9 cellular contexts compared by ENCODE assay signal in genomic region chr17:47969975-47970724, GRCh38. TPM values are rescaled to one million over a fixed set of nuclear protein-coding genes. Genes with fewer than 3 reads are reported as not detected.
DNase-seq lines count a peak whose midpoint lies in the region; ATAC-seq and TF ChIP-seq lines count a peak whose summit lies in the region.
"Had no signal": no experiment of that assay in that cellular context is flagged by ENCODE, and none has a peak within 500 bp of the region (broad histone marks: within the 10 kb centered on the region; RNA-seq: fewer than 3 reads in every experiment).

No MANE protein-coding gene starts in this region.

- TF ChIP-seq CTCF in lower lobe of right lung (IDR thresholded peaks at IDR 0.05) (no peak), tibial nerve (IDR thresholded peaks at IDR 0.05) (no peak)

- H3K4me1 Mint-ChIP-seq in activated T-cell treated with anti-CD3 and anti-CD28 coated beads, Interleukin-2, amount 50 U/mL, for 24 hours (ENCODE audit: low read depth) = peaks cover 28% of the 10 kb centered on the region
- peaks cover 24% of the 10 kb centered on the region for H3K4me1 Mint-ChIP-seq in activated naive CD8-positive, alpha-beta T cell treated with anti-CD3 and anti-CD28 coated beads, Interleukin-2, amount 50 U/mL, for 24 hours

- H3K4me3 ChIP-seq in lower lobe of right lung (peak overlapping the region; percentile 99), tibial nerve (peak overlapping the region; percentile 24 to 100 (median 72))

- H3K9me3 Mint-ChIP-seq in activated T-cell treated with anti-CD3 and anti-CD28 coated beads, Interleukin-2, amount 50 U/mL, for 24 hours = no peaks in the 10 kb centered on the region
- no peaks in the 10 kb centered on the region for H3K9me3 Mint-ChIP-seq in activated naive CD8-positive, alpha-beta T cell treated with anti-CD3 and anti-CD28 coated beads, Interleukin-2, amount 50 U/mL, for 24 hours

- no peak for TF ChIP-seq EP300 in tibial nerve (IDR thresholded peaks at IDR 0.05)

- ATAC-seq in activated naive CD8-positive, alpha-beta T cell treated with anti-CD3 and anti-CD28 coated beads, Interleukin-2, amount 50 U/mL, for 24 hours = no peak
- no peak for ATAC-seq in lower lobe of right lung
- ATAC-seq in HG03097 (IDR thresholded peaks at IDR 0.05; ENCODE audit: low FRiP score, unreplicated experiment) = no peak
- no peak for ATAC-seq in HG02884 (IDR thresholded peaks at IDR 0.05; ENCODE audit: unreplicated experiment)

- H3K9me3 ChIP-seq in lower lobe of right lung (no peaks in the 10 kb centered on the region), tibial nerve (no peaks in the 10 kb centered on the region)

- DNase-seq in activated T-cell treated with anti-CD3 and anti-CD28 coated beads, Interleukin-2, amount 50 U/mL, for 24 hours = no peak
- no peak for DNase-seq in activated T-cell treated with anti-CD3 and anti-CD28 coated beads, Interleukin-2, amount 50 U/mL, for 48 hours
- no peak for DNase-seq in activated naive CD8-positive, alpha-beta T cell treated with anti-CD3 and anti-CD28 coated beads, Interleukin-2, amount 50 U/mL, for 24 hours
- peak; percentile 50 for DNase-seq in lower lobe of right lung
- DNase-seq in tibial nerve (ENCODE audit: low spot score in 2 of 2) = no peak
- DNase-seq in putamen (ENCODE audit: low spot score) = no peak

- no peaks in the 10 kb centered on the region for H3K27me3 Mint-ChIP-seq in activated T-cell treated with anti-CD3 and anti-CD28 coated beads, Interleukin-2, amount 50 U/mL, for 24 hours
- no peaks in the 10 kb centered on the region for H3K27me3 Mint-ChIP-seq in activated naive CD8-positive, alpha-beta T cell treated with anti-CD3 and anti-CD28 coated beads, Interleukin-2, amount 50 U/mL, for 24 hours

- peak overlapping the region; percentile 95 for H3K4me3 Mint-ChIP-seq in activated T-cell treated with anti-CD3 and anti-CD28 coated beads, Interleukin-2, amount 50 U/mL, for 24 hours
- H3K4me3 Mint-ChIP-seq in activated naive CD8-positive, alpha-beta T cell treated with anti-CD3 and anti-CD28 coated beads, Interleukin-2, amount 50 U/mL, for 24 hours = peak overlapping the region; percentile 90

- H3K4me1 ChIP-seq in lower lobe of right lung (peaks cover 27% of the 10 kb centered on the region), tibial nerve (peaks cover 0 to 46% (median 10%) of the 10 kb centered on the region in 4 donors)

- H3K36me3 Mint-ChIP-seq in activated T-cell treated with anti-CD3 and anti-CD28 coated beads, Interleukin-2, amount 50 U/mL, for 24 hours (ENCODE audit: low read depth) = peaks cover 39% of the 10 kb centered on the region
- H3K36me3 Mint-ChIP-seq in activated naive CD8-positive, alpha-beta T cell treated with anti-CD3 and anti-CD28 coated beads, Interleukin-2, amount 50 U/mL, for 24 hours (ENCODE audit: low read depth) = peaks cover 3% of the 10 kb centered on the region

- no peak for TF ChIP-seq POLR2A in tibial nerve (IDR thresholded peaks at IDR 0.05)

- intact Hi-C loops in lower lobe of right lung (cut with DNase I) = no loop called here

- H3K27ac ChIP-seq in lower lobe of right lung = peak overlapping the region; percentile 85
- H3K27ac ChIP-seq in tibial nerve = peak overlapping the region in 1 of 4 donors; percentile 95

- H3K27me3 ChIP-seq in lower lobe of right lung (ENCODE audit: low read depth) (no peaks in the 10 kb centered on the region), tibial nerve (no peaks in the 10 kb centered on the region)

- 47 to 50% methylated on average over 15 of the region's 15 CpGs for WGBS in tibial nerve, 2 donors

- peaks cover 20% of the 10 kb centered on the region for H3K36me3 ChIP-seq in lower lobe of right lung
- H3K36me3 ChIP-seq in tibial nerve = peaks cover 0 to 20% (median 4%) of the 10 kb centered on the region in 3 donors

- H3K27ac Mint-ChIP-seq in activated T-cell treated with anti-CD3 and anti-CD28 coated beads, Interleukin-2, amount 50 U/mL, for 24 hours = peak overlapping the region; percentile 8
- H3K27ac Mint-ChIP-seq in activated naive CD8-positive, alpha-beta T cell treated with anti-CD3 and anti-CD28 coated beads, Interleukin-2, amount 50 U/mL, for 24 hours = peak overlapping the region; percentile 59

RNA-seq across cellular contexts. Expression of gene CDK5RAP3, which starts 0.8 kb away (rescaled TPM):
- total RNA-seq in lower lobe of right lung (161 TPM), tibial nerve (100 to 1,000 TPM; 163 to 310 (median 200) TPM)

RNA-seq across cellular contexts. Expression of gene PRR15L, which starts 12.5 kb away (rescaled TPM):
- 48.1 TPM for total RNA-seq in lower lobe of right lung
- not detected for total RNA-seq in tibial nerve
- total RNA-seq: lung microvascular endothelial cell had no signal

RNA-seq across cellular contexts. Expression of gene PNPO, which starts 28.8 kb away (rescaled TPM):
- total RNA-seq in lower lobe of right lung (29.2 TPM), tibial nerve (10 to 100 TPM; 36.0 to 56.8 (median 51.2) TPM)

Comparison
In these comparisons a context has a peak if more than half of its experiments do, and no peak if none do; other contexts are left out.
1. RNA of gene PRR15L, which starts 12.5 kb away (total RNA-seq): 48.1 TPM in lower lobe of right lung (single experiment); not detected in tibial nerve; every median in the first group is over 10 times any median in the second.